Comparison of ENCODE assay signal across 25 cellular contexts in genomic region chr17:18156976-18157280, GRCh38.
"Had no signal": no experiment of that assay in that cellular context is flagged by ENCODE, and none has a peak within 500 bp of the region (broad histone marks: within the 10 kb centered on the region; RNA-seq: fewer than 3 reads in every experiment).

No MANE protein-coding gene starts in this region.

- H3K4me3 ChIP-seq: pancreas, psoas muscle, right atrium auricular region, spleen, tibial artery had no signal

- H3K4me3 Mint-ChIP-seq: activated naive CD4-positive, alpha-beta T cell treated with anti-CD3 and anti-CD28 coated beads for 36 hours; activated naive CD8-positive, alpha-beta T cell treated with anti-CD3 and anti-CD28 coated beads, Interleukin-2, amount 10 ng/mL, durations not matched to agents 7 days and 5 days; natural killer cell treated with Interleukin-12 subunit alpha and Interleukin-12 subunit beta and Interleukin-15 and Interleukin-18, amount 100 ng/mL, for 72 hours had no signal

- ATAC-seq: natural killer cell treated with Interleukin-12 subunit alpha and Interleukin-12 subunit beta and Interleukin-15 and Interleukin-18, amount 100 ng/mL, for 72 hours; pancreas; psoas muscle; stimulated activated naive CD8-positive, alpha-beta T cell treated with anti-CD3 and anti-CD28 coated beads, Interleukin-15, Interleukin-2, amounts not matched to agents 100 U/mL and 50 U/mL, for 24 hours; T-cell had no signal

- H3K27me3 ChIP-seq: foreskin keratinocyte, pancreas, right atrium auricular region, spleen, tibial artery had no signal

- H3K27ac Mint-ChIP-seq: activated naive CD4-positive, alpha-beta T cell treated with anti-CD3 and anti-CD28 coated beads for 36 hours had no signal

- H3K27me3 Mint-ChIP-seq: activated naive CD8-positive, alpha-beta T cell treated with anti-CD3 and anti-CD28 coated beads, Interleukin-2, amount 10 ng/mL, durations not matched to agents 7 days and 5 days; natural killer cell treated with Interleukin-12 subunit alpha and Interleukin-12 subunit beta and Interleukin-15 and Interleukin-18, amount 100 ng/mL, for 72 hours; T-cell had no signal

- H3K36me3 Mint-ChIP-seq: natural killer cell treated with Interleukin-12 subunit alpha and Interleukin-12 subunit beta and Interleukin-15 and Interleukin-18, amount 100 ng/mL, for 72 hours; T-cell had no signal

- FAIRE-seq: bronchial epithelial cell, endometrium, keratinocyte, pancreas, TTC549 had no signal

- H3K36me3 ChIP-seq: pancreas, right atrium auricular region, spleen, tibial artery, WERI-Rb-1 had no signal

- DNase-seq: activated CD4-positive, alpha-beta T cell treated with anti-CD3 and anti-CD28 coated beads for 1 hour; activated CD8-positive, alpha-beta memory T cell treated with anti-CD3 and anti-CD28 coated beads, Interleukin-2, amount 50 U/mL, for 4 hours; activated naive CD4-positive, alpha-beta T cell treated with anti-CD3 and anti-CD28 coated beads for 36 hours; activated naive CD8-positive, alpha-beta T cell treated with anti-CD3 and anti-CD28 coated beads, Interleukin-2, amount 10 ng/mL, durations not matched to agents 7 days and 5 days; activated T-cell treated with anti-CD3 and anti-CD28 coated beads, Interleukin-2, amount 50 U/mL, for 48 hours; amniotic stem cell; cortex of kidney; effector CD4-positive, alpha-beta T cell; foreskin keratinocyte; mammary epithelial cell; pancreas; psoas muscle; spleen; stimulated activated CD4-positive, alpha-beta T cell treated with anti-CD3 and anti-CD28 coated beads, Interleukin-4, amount 100 ng/mL, for 1 hour; stimulated activated naive CD8-positive, alpha-beta T cell treated with anti-CD3 and anti-CD28 coated beads, Interleukin-15, Interleukin-2, amounts not matched to agents 100 U/mL and 50 U/mL, for 24 hours; substantia nigra; T-cell; tibial artery; WERI-Rb-1 had no signal

- H3K9me3 ChIP-seq: pancreas, psoas muscle, right atrium auricular region, spleen, tibial artery had no signal

- H3K27ac ChIP-seq: foreskin keratinocyte, pancreas, psoas muscle, WERI-Rb-1 had no signal
